In the genomic region with DNA sequence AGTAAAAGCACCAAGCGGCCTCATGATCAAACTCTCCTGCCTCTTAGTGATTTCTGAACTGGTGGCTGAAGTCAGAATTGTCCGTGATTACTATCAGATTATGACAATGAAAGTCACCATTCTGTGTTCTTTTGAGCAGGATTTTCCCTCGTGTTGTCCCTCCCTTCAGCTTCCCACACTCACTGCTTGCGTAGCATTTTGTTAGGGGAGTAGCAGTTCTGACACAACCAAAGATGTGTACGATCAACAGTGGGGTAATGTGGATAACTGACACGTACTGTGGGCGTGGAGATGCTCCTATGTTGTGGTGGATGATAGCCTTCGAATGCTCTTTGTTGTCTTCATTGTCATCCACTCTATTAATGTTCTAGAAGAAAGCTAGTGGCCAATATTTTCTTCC, we compare ENCODE assay signal across 21 cellular contexts.
A peak's percentile ranks its signal among the peaks of the same experiment; 100 is the strongest.
DNase-seq lines count a peak whose midpoint lies in the region; ATAC-seq, FAIRE-seq and TF ChIP-seq lines count a peak whose summit lies in the region.
"Had no signal": no experiment of that assay in that cellular context is flagged by ENCODE, and none has a peak within 500 bp of the region (broad histone marks: within the 10 kb centered on the region; RNA-seq: fewer than 3 reads in every experiment).

No MANE protein-coding gene starts in this region.

- TF ChIP-seq CTCF in KMS-11 (conservative IDR thresholded peaks at IDR 0.05; ENCODE audit: low read depth, low read length), result no peak
- TF ChIP-seq CTCF in nephron progenitor cell (IDR thresholded peaks at IDR 0.05), result no peak
- TF ChIP-seq CTCF in left ventricle myocardium inferior (IDR thresholded peaks at IDR 0.05; ENCODE audit: borderline replicate concordance), result no peak
- no peak for TF ChIP-seq CTCF in pancreas (IDR thresholded peaks at IDR 0.05)

- peaks cover 94% of the 10 kb centered on the region for H3K79me2 ChIP-seq in KMS-11 (ENCODE audit: insufficient read depth, low read depth)
- H3K79me2 ChIP-seq: parathyroid adenoma had no signal

- DNase-seq in activated CD4-positive, alpha-beta T cell treated with anti-CD3 and anti-CD28 coated beads for 48 hours, result peak; percentile 38
- no peak for DNase-seq in activated CD4-positive, alpha-beta T cell treated with anti-CD3 and anti-CD28 coated beads, Interleukin-2, amount 50 U/mL, for 1 hour
- DNase-seq in nephron progenitor cell, result no peak
- DNase-seq in left ventricle myocardium inferior, result no peak
- no peak for DNase-seq in pancreas
- DNase-seq: erythroblast, IMR-90, left ventricle myocardium superior, NCI-H187 treated with DMSO at 0.1 percent for 48 hours, upper lobe of right lung had no signal

- FAIRE-seq in pancreas (lab: Jason Lieb, UNC), result no peak
- FAIRE-seq: A204.1 had no signal

- intact Hi-C loops in left ventricle myocardium inferior (cut with micrococcal nuclease), result no loop called here
- intact Hi-C loops in pancreas (cut with DNase I), result no loop called here

- no peaks in the 10 kb centered on the region for H3K9me3 Mint-ChIP-seq in activated naive CD4-positive, alpha-beta T cell treated with anti-CD3 and anti-CD28 coated beads, Interleukin-2, amount 50 U/mL, for 24 hours
- H3K9me3 Mint-ChIP-seq in nephron progenitor cell, result no peaks in the 10 kb centered on the region
- H3K9me3 Mint-ChIP-seq: brain; dendritic cell treated with granulocyte-macrophage colony-stimulating factor and Interleukin-4, amounts not matched to agents 40 ng/mL and 50 ng/mL, for 4 days; stimulated activated memory B cell treated with anti-CD40 and anti-IgM and Interleukin-4, amounts not matched to agents 10 μg/mL and 1 μg/mL and 100 μg/mL, for 72 hours had no signal

- H3K27ac ChIP-seq in KMS-11, result no peak overlapping the region
- H3K27ac ChIP-seq in left ventricle myocardium inferior (replicated peaks), result no peak overlapping the region
- H3K27ac ChIP-seq in pancreas, result no peak overlapping the region
- H3K27ac ChIP-seq: BLaER1, gastroesophageal sphincter, parathyroid adenoma, upper lobe of right lung had no signal

- no peaks in the 10 kb centered on the region for H3K27me3 Mint-ChIP-seq in activated naive CD4-positive, alpha-beta T cell treated with anti-CD3 and anti-CD28 coated beads, Interleukin-2, amount 50 U/mL, for 24 hours
- H3K27me3 Mint-ChIP-seq in nephron progenitor cell (ENCODE audit: low read depth, poor library complexity), result no peaks in the 10 kb centered on the region
- H3K27me3 Mint-ChIP-seq: brain; dendritic cell treated with granulocyte-macrophage colony-stimulating factor and Interleukin-4, amounts not matched to agents 40 ng/mL and 50 ng/mL, for 4 days; stimulated activated memory B cell treated with anti-CD40 and anti-IgM and Interleukin-4, amounts not matched to agents 10 μg/mL and 1 μg/mL and 100 μg/mL, for 72 hours had no signal

- no peaks in the 10 kb centered on the region; the same call in 1 of the 2 replicates for H4K20me1 ChIP-seq in KMS-11 (ENCODE audit: insufficient read depth)
- H4K20me1 ChIP-seq: BLaER1 had no signal

- no peaks in the 10 kb centered on the region for H3K27me3 ChIP-seq in KMS-11 (ENCODE audit: insufficient read depth, low read depth)
- no peaks in the 10 kb centered on the region for H3K27me3 ChIP-seq in left ventricle myocardium inferior (ENCODE audit: low read depth)
- H3K27me3 ChIP-seq in pancreas, result no peaks in the 10 kb centered on the region
- H3K27me3 ChIP-seq: BLaER1, gastroesophageal sphincter, upper lobe of right lung had no signal

- 0 out of 2 replicates have a peak overlapping the region, but pooled peaks have one; percentile 44 for H3K4me2 ChIP-seq in KMS-11
- H3K4me2 ChIP-seq: BLaER1 had no signal

- WGBS in pancreas, 2 donors, result 93 to 94% methylated on average over 8 of the region's 8 CpGs

- ATAC-seq in pancreas (no peak), HG02870 (IDR thresholded peaks at IDR 0.05; ENCODE audit: unreplicated experiment) (no peak)
- ATAC-seq: activated CD4-positive, CD25-positive, alpha-beta regulatory T cell treated with anti-CD3 and anti-CD28 coated beads, Interleukin-2, amount 50 U/mL, for 24 hours; gastroesophageal sphincter; left ventricle myocardium superior; stimulated activated memory B cell treated with anti-CD40 and anti-IgM and Interleukin-4, amounts not matched to agents 10 μg/mL and 1 μg/mL and 100 μg/mL, for 72 hours; upper lobe of right lung had no signal

- no peak overlapping the region for H3K9ac ChIP-seq in KMS-11
- H3K9ac ChIP-seq: BLaER1, parathyroid adenoma had no signal

- H2AFZ ChIP-seq in KMS-11 (ENCODE audit: low read depth), result no peak overlapping the region
- H2AFZ ChIP-seq: parathyroid adenoma had no signal

- H3K36me3 ChIP-seq in KMS-11 (ENCODE audit: insufficient read depth) (no peaks in the 10 kb centered on the region), left ventricle myocardium inferior (no peaks in the 10 kb centered on the region), pancreas (no peaks in the 10 kb centered on the region)
- H3K36me3 ChIP-seq: BLaER1, gastroesophageal sphincter, upper lobe of right lung had no signal

- peak overlapping the region; percentile 66 for H3K27ac Mint-ChIP-seq in activated naive CD4-positive, alpha-beta T cell treated with anti-CD3 and anti-CD28 coated beads, Interleukin-2, amount 50 U/mL, for 24 hours
- H3K27ac Mint-ChIP-seq in nephron progenitor cell, result peak overlapping the region; percentile 75
- H3K27ac Mint-ChIP-seq: brain; dendritic cell treated with granulocyte-macrophage colony-stimulating factor and Interleukin-4, amounts not matched to agents 40 ng/mL and 50 ng/mL, for 4 days had no signal

- H3K9me3 ChIP-seq in left ventricle myocardium inferior (replicated peaks), result no peaks in the 10 kb centered on the region
- H3K9me3 ChIP-seq in pancreas, result no peaks in the 10 kb centered on the region
- H3K9me3 ChIP-seq: BLaER1, gastroesophageal sphincter, upper lobe of right lung had no signal

- peaks cover 9% of the 10 kb centered on the region for H3K36me3 Mint-ChIP-seq in activated naive CD4-positive, alpha-beta T cell treated with anti-CD3 and anti-CD28 coated beads, Interleukin-2, amount 50 U/mL, for 24 hours
- H3K36me3 Mint-ChIP-seq in nephron progenitor cell (ENCODE audit: low read depth), result peaks cover 20% of the 10 kb centered on the region

- H3K4me1 Mint-ChIP-seq in activated naive CD4-positive, alpha-beta T cell treated with anti-CD3 and anti-CD28 coated beads, Interleukin-2, amount 50 U/mL, for 24 hours, result peaks cover 94% of the 10 kb centered on the region
- H3K4me1 Mint-ChIP-seq in nephron progenitor cell, result peaks cover 58% of the 10 kb centered on the region

- H3K4me1 ChIP-seq in KMS-11 (ENCODE audit: low read depth, poor library complexity, severe bottlenecking), result peaks cover 100% of the 10 kb centered on the region
- peaks cover 31% of the 10 kb centered on the region for H3K4me1 ChIP-seq in left ventricle myocardium inferior
- no peaks in the 10 kb centered on the region for H3K4me1 ChIP-seq in pancreas
- H3K4me1 ChIP-seq: parathyroid adenoma, upper lobe of right lung had no signal

- H3K4me3 ChIP-seq in KMS-11 (IDR thresholded peaks at IDR 0.05; ENCODE audit: insufficient read depth, low read depth, low read length) (no peak overlapping the region), left ventricle myocardium inferior (no peak overlapping the region), pancreas (no peak overlapping the region)
- H3K4me3 ChIP-seq: BLaER1, gastroesophageal sphincter, upper lobe of right lung had no signal

- H3K4me3 Mint-ChIP-seq in activated naive CD4-positive, alpha-beta T cell treated with anti-CD3 and anti-CD28 coated beads, Interleukin-2, amount 50 U/mL, for 24 hours, result no peak overlapping the region
- no peak overlapping the region for H3K4me3 Mint-ChIP-seq in nephron progenitor cell
- H3K4me3 Mint-ChIP-seq: brain; dendritic cell treated with granulocyte-macrophage colony-stimulating factor and Interleukin-4, amounts not matched to agents 40 ng/mL and 50 ng/mL, for 4 days; stimulated activated memory B cell treated with anti-CD40 and anti-IgM and Interleukin-4, amounts not matched to agents 10 μg/mL and 1 μg/mL and 100 μg/mL, for 72 hours had no signal
